In the genomic region with DNA sequence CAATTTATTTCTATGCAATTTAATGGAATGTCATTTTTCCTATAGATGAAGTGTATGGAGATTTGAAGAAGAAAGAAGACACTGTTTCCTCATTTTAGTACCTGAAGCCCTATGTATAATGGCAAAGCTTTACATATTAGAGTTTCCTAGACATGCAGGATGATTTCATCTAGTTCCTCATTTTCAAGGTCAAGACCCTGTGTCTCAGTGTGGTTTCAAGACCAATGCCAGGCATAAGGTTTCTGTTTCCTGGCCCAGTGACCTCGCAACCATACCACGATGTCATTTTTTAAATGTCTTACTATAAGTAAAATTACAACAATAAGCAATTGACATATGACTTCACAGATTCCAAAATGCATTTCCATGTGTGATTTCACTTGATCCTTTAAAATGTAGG, we compare ENCODE assay signal across 19 cellular contexts.
A peak's percentile ranks its signal among the peaks of the same experiment; 100 is the strongest.
DNase-seq lines count a peak whose midpoint lies in the region; ATAC-seq, FAIRE-seq and TF ChIP-seq lines count a peak whose summit lies in the region.
"Had no signal": no experiment of that assay in that cellular context is flagged by ENCODE, and none has a peak within 500 bp of the region (broad histone marks: within the 10 kb centered on the region; RNA-seq: fewer than 3 reads in every experiment).

No MANE protein-coding gene starts in this region.

- POLR2A ChIA-PET in CD4-positive, alpha-beta T cell (lab: Charles Lee): no interaction called here

- peaks cover 14% of the 10 kb centered on the region for H3K4me1 ChIP-seq in lower lobe of right lung
- H3K4me1 ChIP-seq in heart right ventricle: peaks cover 0 to 20% (median 0%) of the 10 kb centered on the region in 9 donors
- H3K4me1 ChIP-seq: Peyer's patch had no signal

- intact Hi-C loops in CD4-positive, alpha-beta T cell (cut with DNase I, micrococcal nuclease): loop anchor here in 1 of 2 experiments (5.0 kb wide), 1 partner anchor 206 kb away; no protein-coding TSS in a partner anchor
- intact Hi-C loops in lower lobe of right lung (cut with DNase I) (no loop called here), heart right ventricle (cut with DNase I) (loop anchor here in 2 of 10 donors (5.0 kb wide), 1 partner anchor 501 kb away; no protein-coding TSS in a partner anchor)

- H3K27ac Mint-ChIP-seq in CD4-positive, alpha-beta T cell: no peak overlapping the region
- H3K27ac Mint-ChIP-seq: activated T-helper 1 cell treated with anti-CD3 and anti-CD28 coated beads, Interleukin-12 subunit alpha, Interleukin-12 subunit beta, Interleukin-2, Interleukin-4 antibody, amounts not matched to agents 30 ng/mL and 10 ng/mL and 1 ng/mL, durations not matched to agents 14 hours and 24 hours and 36 hours; T-helper 1 cell treated with Interleukin-12 subunit alpha and Interleukin-12 subunit beta and Interleukin-4 antibody, amounts not matched to agents 30 μg/mL and 1 μg/mL, for 36 hours had no signal

- H3K27ac ChIP-seq in CD4-positive, alpha-beta T cell (ENCODE audit: low read depth, low read length): no peak overlapping the region
- H3K27ac ChIP-seq in lower lobe of right lung (no peak overlapping the region), heart right ventricle (no peak overlapping the region)
- H3K27ac ChIP-seq: Peyer's patch, transverse colon had no signal

- ATAC-seq in GM18502 (IDR thresholded peaks at IDR 0.05; ENCODE audit: poor library complexity, unreplicated experiment) (peak; percentile 40), HG02973 (IDR thresholded peaks at IDR 0.05; ENCODE audit: unreplicated experiment) (peak; percentile 32), lower lobe of right lung (no peak), heart right ventricle (no peak)
- ATAC-seq in CD4-positive, alpha-beta T cell (ENCODE audit: poor library complexity): no peak
- ATAC-seq: esophagus mucosa, left lobe of liver had no signal

- DNase-seq in NOMO-1 (lab: John Stamatoyannopoulos, UW; ENCODE audit: unreplicated experiment in 2 of 2): peak; percentile 44 to 91
- DNase-seq in fibroblast of mammary gland (ENCODE audit: low read depth): peak; percentile 10
- DNase-seq in CD4-positive, alpha-beta T cell: no peak
- DNase-seq in lower lobe of right lung: no peak
- no peak for DNase-seq in heart right ventricle
- no peak for DNase-seq in HTR-8/SVneo (ENCODE audit: insufficient read length, low spot score)
- DNase-seq: amniotic stem cell, NCI-H1092 treated with DMSO at 0.1 percent for 48 hours, NCI-H2227 treated with DMSO at 0.1 percent for 48 hours, transverse colon had no signal

- no peaks in the 10 kb centered on the region for H3K9me3 Mint-ChIP-seq in CD4-positive, alpha-beta T cell
- H3K9me3 Mint-ChIP-seq: activated T-helper 1 cell treated with anti-CD3 and anti-CD28 coated beads, Interleukin-12 subunit alpha, Interleukin-12 subunit beta, Interleukin-2, Interleukin-4 antibody, amounts not matched to agents 30 ng/mL and 10 ng/mL and 1 ng/mL, durations not matched to agents 14 hours and 24 hours and 36 hours; T-helper 1 cell treated with Interleukin-12 subunit alpha and Interleukin-12 subunit beta and Interleukin-4 antibody, amounts not matched to agents 30 μg/mL and 1 μg/mL, for 36 hours had no signal

- H3K4me3 ChIP-seq in fibroblast of mammary gland (ENCODE audit: control insufficient read depth, low read depth, low read length) (no peak overlapping the region), lower lobe of right lung (no peak overlapping the region), heart right ventricle (no peak overlapping the region)
- H3K4me3 ChIP-seq: Peyer's patch, transverse colon had no signal

- peaks cover 9% of the 10 kb centered on the region for H3K4me1 Mint-ChIP-seq in CD4-positive, alpha-beta T cell (ENCODE audit: low read depth)

- H3K9me3 ChIP-seq in CD4-positive, alpha-beta T cell (ENCODE audit: control insufficient read depth, low read length): no peaks in the 10 kb centered on the region
- H3K9me3 ChIP-seq in lower lobe of right lung (no peaks in the 10 kb centered on the region), heart right ventricle (no peaks in the 10 kb centered on the region)
- H3K9me3 ChIP-seq: Peyer's patch, transverse colon had no signal

- H3K4me3 Mint-ChIP-seq in CD4-positive, alpha-beta T cell: no peak overlapping the region
- H3K4me3 Mint-ChIP-seq: activated T-helper 1 cell treated with anti-CD3 and anti-CD28 coated beads, Interleukin-12 subunit alpha, Interleukin-12 subunit beta, Interleukin-2, Interleukin-4 antibody, amounts not matched to agents 30 ng/mL and 10 ng/mL and 1 ng/mL, durations not matched to agents 14 hours and 24 hours and 36 hours; T-helper 1 cell treated with Interleukin-12 subunit alpha and Interleukin-12 subunit beta and Interleukin-4 antibody, amounts not matched to agents 30 μg/mL and 1 μg/mL, for 36 hours had no signal

- 72 to 73% methylated on average over 2 of the region's 2 CpGs for WGBS in heart right ventricle, 2 donors

- no peaks in the 10 kb centered on the region for H3K36me3 ChIP-seq in lower lobe of right lung
- H3K36me3 ChIP-seq in heart right ventricle: no peaks in the 10 kb centered on the region
- H3K36me3 ChIP-seq: Peyer's patch, transverse colon had no signal

- no peak for TF ChIP-seq CTCF in fibroblast of mammary gland (conservative IDR thresholded peaks at IDR 0.05; ENCODE audit: control insufficient read depth, insufficient read depth, low read depth, low read length)
- no peak for TF ChIP-seq CTCF in CD4-positive, alpha-beta T cell (IDR thresholded peaks at IDR 0.05)
- no peak for TF ChIP-seq CTCF in lower lobe of right lung (IDR thresholded peaks at IDR 0.05)
- TF ChIP-seq CTCF in heart right ventricle (IDR thresholded peaks at IDR 0.05): no peak

- no peaks in the 10 kb centered on the region for H3K27me3 ChIP-seq in CD4-positive, alpha-beta T cell (ENCODE audit: control insufficient read depth, insufficient read depth, low read length)
- no peaks in the 10 kb centered on the region for H3K27me3 ChIP-seq in lower lobe of right lung (ENCODE audit: low read depth)
- peaks cover 0 to 3% (median 0%) of the 10 kb centered on the region in 7 donors for H3K27me3 ChIP-seq in heart right ventricle
- H3K27me3 ChIP-seq: Peyer's patch, transverse colon had no signal

- CTCF ChIA-PET in CD4-positive, alpha-beta T cell (lab: Charles Lee): no interaction called here

- H3K36me3 Mint-ChIP-seq in CD4-positive, alpha-beta T cell (ENCODE audit: low read depth): no peaks in the 10 kb centered on the region

- peaks cover 6% of the 10 kb centered on the region for H3K27me3 Mint-ChIP-seq in CD4-positive, alpha-beta T cell

- FAIRE-seq in HTR-8/SVneo (lab: Jason Lieb, UNC): no peak
- FAIRE-seq: colon, H54 had no signal

Comparison
In these comparisons a context has a peak if more than half of its experiments do, and no peak if none do; other contexts are left out.
1. ATAC-seq: peak in GM18502 (single experiment) and HG02973 (single experiment); none in CD4-positive, alpha-beta T cell (single experiment), lower lobe of right lung (0 of 2) and heart right ventricle (0 of 8).
2. DNase-seq: peak in NOMO-1 (2 of 2) and fibroblast of mammary gland (single experiment); none in CD4-positive, alpha-beta T cell (0 of 10), lower lobe of right lung (single experiment), heart right ventricle (0 of 2) and HTR-8/SVneo (single experiment).